In the genomic region with DNA sequence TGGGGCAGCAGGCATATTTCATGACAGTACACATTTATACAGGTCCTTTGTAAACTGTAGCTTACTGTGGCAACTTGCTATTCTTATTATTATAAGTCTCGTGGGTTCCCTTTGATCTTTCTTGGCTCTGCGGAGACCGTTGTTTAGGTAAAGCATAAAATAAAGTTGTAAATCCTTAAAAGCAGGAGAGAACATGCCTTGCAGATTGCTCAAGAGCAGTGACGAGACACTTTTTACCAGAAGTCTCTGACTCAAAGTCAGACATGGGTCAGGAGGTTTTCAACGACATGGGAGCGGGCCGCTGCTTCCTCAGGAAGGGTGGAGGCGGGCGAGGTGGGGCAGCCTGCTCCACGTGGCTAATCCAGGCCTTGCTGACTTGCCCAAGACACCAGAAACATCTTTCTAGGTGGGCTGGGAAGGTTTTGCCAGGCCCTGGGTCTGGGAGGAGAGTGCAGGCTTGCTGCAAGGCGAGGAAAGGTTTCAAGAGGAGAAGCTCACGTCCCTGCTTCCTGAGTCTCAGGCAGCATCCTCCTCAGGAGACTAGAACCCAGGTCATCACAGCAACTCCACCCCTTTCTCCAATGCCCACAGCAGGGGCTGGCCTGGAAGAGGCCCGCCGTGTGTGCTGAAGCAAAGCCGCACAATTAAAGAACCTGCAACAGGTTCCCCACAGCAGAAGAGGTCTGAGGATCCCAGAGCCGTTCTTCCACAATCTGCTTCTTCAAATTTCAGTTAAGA, we compare ENCODE assay signal across 9 cellular contexts. TPM values are rescaled to one million over a fixed set of nuclear protein-coding genes. Genes with fewer than 3 reads are reported as not detected.
A peak's percentile ranks its signal among the peaks of the same experiment; 100 is the strongest.
DNase-seq lines count a peak whose midpoint lies in the region; ATAC-seq and TF ChIP-seq lines count a peak whose summit lies in the region.
"Had no signal": no experiment of that assay in that cellular context is flagged by ENCODE, and none has a peak within 500 bp of the region (broad histone marks: within the 10 kb centered on the region; RNA-seq: fewer than 3 reads in every experiment).

No MANE protein-coding gene starts in this region.

- H3K4me1 Mint-ChIP-seq in activated CD4-positive, alpha-beta memory T cell treated with anti-CD3 and anti-CD28 coated beads, Interleukin-2, amount 10 ng/mL, durations not matched to agents 7 days and 5 days: peaks cover 62% of the 10 kb centered on the region

- H3K4me3 ChIP-seq in right atrium auricular region (no peak overlapping the region), suprapubic skin (no peak overlapping the region)

- H3K4me3 Mint-ChIP-seq in activated CD4-positive, alpha-beta memory T cell treated with anti-CD3 and anti-CD28 coated beads, Interleukin-2, amount 10 ng/mL, durations not matched to agents 7 days and 5 days: peak overlapping the region; percentile 12

- POLR2A ChIA-PET in activated CD4-positive, alpha-beta memory T cell treated with anti-CD3 and anti-CD28 coated beads, Interleukin-2, amount 10 ng/mL, durations not matched to agents 7 days and 5 days (lab: Charles Lee): no interaction called here

- H3K9me3 ChIP-seq in right atrium auricular region (no peaks in the 10 kb centered on the region), suprapubic skin (no peaks in the 10 kb centered on the region)

- no peaks in the 10 kb centered on the region for H3K27me3 ChIP-seq in right atrium auricular region
- no peaks in the 10 kb centered on the region for H3K27me3 ChIP-seq in suprapubic skin

- H3K27ac Mint-ChIP-seq in activated CD4-positive, alpha-beta memory T cell treated with anti-CD3 and anti-CD28 coated beads, Interleukin-2, amount 10 ng/mL, durations not matched to agents 7 days and 5 days: peak overlapping the region; percentile 88

- TF ChIP-seq CTCF in right atrium auricular region (IDR thresholded peaks at IDR 0.05) (no peak), suprapubic skin (IDR thresholded peaks at IDR 0.05) (no peak)

- peaks cover 32% of the 10 kb centered on the region for H3K36me3 Mint-ChIP-seq in activated CD4-positive, alpha-beta memory T cell treated with anti-CD3 and anti-CD28 coated beads, Interleukin-2, amount 10 ng/mL, durations not matched to agents 7 days and 5 days (ENCODE audit: low read depth)

- WGBS in suprapubic skin: 48% methylated on average over 16 of the region's 16 CpGs

- H3K27ac ChIP-seq in right atrium auricular region (peak overlapping the region; percentile 54 to 69), suprapubic skin (peak overlapping the region; percentile 83)
- H3K27ac ChIP-seq: parathyroid adenoma had no signal

- DNase-seq in activated CD4-positive, alpha-beta T cell treated with anti-CD3 and anti-CD28 coated beads for 48 hours: peak; percentile 50
- no peak for DNase-seq in activated CD4-positive, alpha-beta T cell treated with anti-CD3 and anti-CD28 coated beads, Interleukin-2, amount 50 U/mL, for 1 hour
- peak; percentile 44 for DNase-seq in activated CD4-positive, alpha-beta memory T cell treated with anti-CD3 and anti-CD28 coated beads, Interleukin-2, amount 10 ng/mL, durations not matched to agents 7 days and 5 days
- DNase-seq in right atrium auricular region (ENCODE audit: low spot score) (peak; percentile 82), suprapubic skin (ENCODE audit: low spot score in 2 of 2) (peak in 1 of 2 donors; percentile 83), NCI-H69 (lab: John Stamatoyannopoulos, UW) (no peak), putamen (ENCODE audit: low spot score) (no peak)

- CTCF ChIA-PET in activated CD4-positive, alpha-beta memory T cell treated with anti-CD3 and anti-CD28 coated beads, Interleukin-2, amount 10 ng/mL, durations not matched to agents 7 days and 5 days (lab: Charles Lee): interaction anchor here (1.0 to 1.3 kb wide), 2 partner anchors 14 to 130 kb away, joined by 3 to 4 read pairs; partner anchors contain the start of gene TRIM14

- no peak for TF ChIP-seq EP300 in suprapubic skin (IDR thresholded peaks at IDR 0.05)

- H3K4me1 ChIP-seq in right atrium auricular region: peaks cover 0 to 21% of the 10 kb centered on the region in 2 donors
- peaks cover 63% of the 10 kb centered on the region for H3K4me1 ChIP-seq in suprapubic skin
- H3K4me1 ChIP-seq: parathyroid adenoma had no signal

- no peaks in the 10 kb centered on the region for H3K9me3 Mint-ChIP-seq in activated CD4-positive, alpha-beta memory T cell treated with anti-CD3 and anti-CD28 coated beads, Interleukin-2, amount 10 ng/mL, durations not matched to agents 7 days and 5 days

- no peak for ATAC-seq in activated CD4-positive, CD25-positive, alpha-beta regulatory T cell treated with anti-CD3 and anti-CD28 coated beads, Interleukin-2, amount 50 U/mL, for 24 hours

- no peak for TF ChIP-seq POLR2A in suprapubic skin (IDR thresholded peaks at IDR 0.05)

- H3K36me3 ChIP-seq in right atrium auricular region: no peaks in the 10 kb centered on the region
- peaks cover 6% of the 10 kb centered on the region for H3K36me3 ChIP-seq in suprapubic skin

- no peaks in the 10 kb centered on the region for H3K27me3 Mint-ChIP-seq in activated CD4-positive, alpha-beta memory T cell treated with anti-CD3 and anti-CD28 coated beads, Interleukin-2, amount 10 ng/mL, durations not matched to agents 7 days and 5 days

RNA-seq across cellular contexts. Expression of gene TBC1D2, which starts 6.5 kb away (rescaled TPM):
- total RNA-seq in activated CD4-positive, alpha-beta memory T cell treated with anti-CD3 and anti-CD28 coated beads, Interleukin-2, amount 10 ng/mL, durations not matched to agents 7 days and 5 days: 10 to 100 TPM; 11.0 to 11.9 TPM
- total RNA-seq in right atrium auricular region (1 to 10 TPM; 2.6 to 4.6 TPM), suprapubic skin (10 to 100 TPM; 42.4 to 57.4 (median 49.0) TPM)

RNA-seq across cellular contexts. Expression of gene CORO2A, which starts 56.5 kb away (rescaled TPM):
- total RNA-seq in activated CD4-positive, alpha-beta memory T cell treated with anti-CD3 and anti-CD28 coated beads, Interleukin-2, amount 10 ng/mL, durations not matched to agents 7 days and 5 days: 1 to 10 TPM; 7.8 to 8.2 TPM
- under 1 TPM; 0.39 to 0.44 TPM for total RNA-seq in right atrium auricular region
- 10 to 100 TPM; 17.5 to 25.0 (median 19.9) TPM for total RNA-seq in suprapubic skin

Comparison
In these comparisons a context has a peak if more than half of its experiments do, and no peak if none do; other contexts are left out.
1. DNase-seq: peak in activated CD4-positive, alpha-beta T cell treated with anti-CD3 and anti-CD28 coated beads for 48 hours (single experiment), activated CD4-positive, alpha-beta memory T cell treated with anti-CD3 and anti-CD28 coated beads, Interleukin-2, amount 10 ng/mL, durations not matched to agents 7 days and 5 days (single experiment) and right atrium auricular region (single experiment); none in activated CD4-positive, alpha-beta T cell treated with anti-CD3 and anti-CD28 coated beads, Interleukin-2, amount 50 U/mL, for 1 hour (single experiment), NCI-H69 (single experiment) and putamen (single experiment).
2. RNA of gene CORO2A, which starts 56.5 kb away (total RNA-seq): 17.5 to 25.0 TPM in suprapubic skin and 7.8 to 8.2 TPM in activated CD4-positive, alpha-beta memory T cell treated with anti-CD3 and anti-CD28 coated beads, Interleukin-2, amount 10 ng/mL, durations not matched to agents 7 days and 5 days; 0.39 to 0.44 TPM in right atrium auricular region; every median in the first group is over 4 times any median in the second.